In the genomic region with DNA sequence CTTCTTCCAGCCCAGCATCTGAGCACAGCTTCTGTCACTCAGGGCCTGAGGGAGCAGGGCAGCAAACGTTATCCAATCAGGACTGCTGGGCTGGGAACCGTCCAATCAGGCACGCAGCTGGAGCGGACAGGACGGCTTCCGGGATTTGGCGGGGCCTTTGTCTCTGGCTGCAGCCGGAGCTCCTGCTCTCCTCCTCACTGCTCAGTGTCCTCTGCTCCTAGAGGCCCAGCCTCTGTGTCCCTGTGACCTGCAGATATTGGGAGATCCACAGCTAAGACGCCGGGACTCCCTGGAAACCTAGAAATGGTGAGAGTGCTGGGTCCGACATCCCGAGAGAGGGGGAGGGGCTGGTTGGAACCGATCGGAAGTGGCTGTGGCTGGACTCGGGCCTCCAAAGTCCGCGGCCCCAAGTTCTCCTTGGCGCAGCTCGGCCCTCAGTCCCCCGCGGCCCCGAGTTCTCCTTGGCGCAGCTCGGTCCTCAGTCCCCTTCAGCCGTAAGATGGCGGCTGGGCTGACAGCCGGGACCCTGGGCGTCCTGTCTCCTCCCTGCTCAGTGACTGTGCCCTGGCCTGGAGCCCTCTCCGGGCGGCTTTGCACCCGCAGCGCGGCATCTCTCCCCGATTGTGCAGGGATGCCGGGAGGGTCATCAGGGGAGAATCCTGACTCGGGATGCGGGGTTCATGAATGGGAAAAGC, we compare ENCODE assay signal across 8 cellular contexts. TPM values are rescaled to one million over a fixed set of nuclear protein-coding genes. Genes with fewer than 3 reads are reported as not detected.
DNase-seq lines count a peak whose midpoint lies in the region; ATAC-seq and FAIRE-seq lines count a peak whose summit lies in the region.

A gene (plus strand): TSS at position 154 of the 695 bp plus-strand sequence. CDS start 150 bp downstream, at position 304.

- H2BK5ac ChIP-seq in mesendoderm (ENCODE audit: low read length): no peak within 1 kb of the TSS

- H3K9ac ChIP-seq in endocrine pancreas (ENCODE audit: control insufficient read depth, insufficient read depth, low read length): peak within 1 kb of the TSS; percentile 81
- H3K9ac ChIP-seq in mesendoderm (ENCODE audit: low read length): peak within 1 kb of the TSS; percentile 94

- H3K4me2 ChIP-seq in mesendoderm (ENCODE audit: low read length): peak within 1 kb of the TSS; percentile 56

- no peak within 1 kb of the TSS for H3K4ac ChIP-seq in mesendoderm (ENCODE audit: low read depth, low read length)

- H4K8ac ChIP-seq in mesendoderm (ENCODE audit: low read depth, low read length): no peak within 1 kb of the TSS

- DNase-seq in COLO829 (ENCODE audit: low spot score) (peak; percentile 94), HTR-8/SVneo (ENCODE audit: insufficient read length, low spot score) (peak; percentile 84), NOMO-1 treated with dmso at 0.1 percent for 144 hours (lab: John Stamatoyannopoulos, UW; ENCODE audit: unreplicated experiment) (peak; percentile 91), mesendoderm (peak; percentile 98)
- DNase-seq in activated CD8-positive, alpha-beta memory T cell treated with anti-CD3 and anti-CD28 coated beads for 48 hours (ENCODE audit: low read depth in 2 of 3, low spot score in 2 of 3): peak; percentile 22 to 65 (median 65)
- DNase-seq in stimulated activated CD8-positive, alpha-beta memory T cell treated with anti-CD3 and anti-CD28 coated beads, Interleukin-15, amount 100 ng/mL, for 1 hour (ENCODE audit: low read depth): peak; percentile 72

- ATAC-seq in GM21367 (IDR thresholded peaks at IDR 0.05; ENCODE audit: unreplicated experiment): peak; percentile 98

- H2BK15ac ChIP-seq in mesendoderm (replicated peaks; ENCODE audit: low read depth): no peak within 1 kb of the TSS

- whole genome bisulfite sequencing in mesendoderm (ENCODE audit: extremely low coverage, insufficient coverage, low lambda C conversion rate): no CpG with 5 or more reads among the region's 37 CpGs

- H2AK5ac ChIP-seq in mesendoderm (ENCODE audit: low read length): no peak within 1 kb of the TSS

- peaks cover 3% of the 10 kb centered on the region for H3K79me1 ChIP-seq in mesendoderm (ENCODE audit: low read length)

- H3K27ac ChIP-seq in mesendoderm (ENCODE audit: low read depth, low read length): peak within 1 kb of the TSS; percentile 46

- peak within 1 kb of the TSS; percentile 92 for H3K56ac ChIP-seq in mesendoderm (ENCODE audit: low read length)

- H3K4me1 ChIP-seq in endocrine pancreas (ENCODE audit: control insufficient read depth, insufficient read depth, low read length) (no peaks in the 10 kb centered on the region), mesendoderm (ENCODE audit: control insufficient read depth, low read depth, low read length) (peaks cover 2% of the 10 kb centered on the region)

- H3K27me3 ChIP-seq in endocrine pancreas (ENCODE audit: control insufficient read depth, insufficient read depth, low read length): no peaks in the 10 kb centered on the region
- H3K27me3 ChIP-seq in mesendoderm (ENCODE audit: insufficient read depth, low read length, poor library complexity): no peaks in the 10 kb centered on the region

- H3K36me3 ChIP-seq in endocrine pancreas (ENCODE audit: control insufficient read depth, insufficient read depth, low read length): peaks cover 2% of the 10 kb centered on the region
- H3K36me3 ChIP-seq in mesendoderm (ENCODE audit: control insufficient read depth, insufficient read depth, low read length): no peaks in the 10 kb centered on the region

- H3K4me3 ChIP-seq in endocrine pancreas (ENCODE audit: control insufficient read depth, insufficient read depth, low read length): peak within 1 kb of the TSS; percentile 78
- peak within 1 kb of the TSS; percentile 85 for H3K4me3 ChIP-seq in mesendoderm (ENCODE audit: low read length)

- H2BK120ac ChIP-seq in mesendoderm (ENCODE audit: low read depth, low read length): no peak within 1 kb of the TSS

- H4K5ac ChIP-seq in mesendoderm (ENCODE audit: low read length): no peak within 1 kb of the TSS

- FAIRE-seq in HTR-8/SVneo (lab: Jason Lieb, UNC): no peak

- H3K18ac ChIP-seq in mesendoderm (ENCODE audit: low read length): peak within 1 kb of the TSS; percentile 4

- peak within 1 kb of the TSS; percentile 66 for H3K23ac ChIP-seq in mesendoderm (ENCODE audit: low read length)

- peaks cover 16% of the 10 kb centered on the region for H3K79me2 ChIP-seq in mesendoderm (ENCODE audit: control insufficient read depth, insufficient read depth, low read length)

- no peaks in the 10 kb centered on the region for H3K9me3 ChIP-seq in endocrine pancreas (ENCODE audit: control insufficient read depth, low read length)

RNA-seq across cellular contexts. Expression of the gene that starts here (rescaled TPM):
- 19.7 TPM for polyA plus RNA-seq in mesendoderm (2013, experiment 1 of 2)
- 19.7 TPM for polyA plus RNA-seq in mesendoderm (2013, experiment 2 of 2)

Comparison
In these comparisons a context has a peak if more than half of its experiments do, and no peak if none do; other contexts are left out.
1. Peak in every context shown above with its lines: DNase-seq, ATAC-seq, H3K4me3 ChIP-seq and H3K27ac ChIP-seq.